Comparison of ENCODE assay signal across 1 cellular context in the genomic region with DNA sequence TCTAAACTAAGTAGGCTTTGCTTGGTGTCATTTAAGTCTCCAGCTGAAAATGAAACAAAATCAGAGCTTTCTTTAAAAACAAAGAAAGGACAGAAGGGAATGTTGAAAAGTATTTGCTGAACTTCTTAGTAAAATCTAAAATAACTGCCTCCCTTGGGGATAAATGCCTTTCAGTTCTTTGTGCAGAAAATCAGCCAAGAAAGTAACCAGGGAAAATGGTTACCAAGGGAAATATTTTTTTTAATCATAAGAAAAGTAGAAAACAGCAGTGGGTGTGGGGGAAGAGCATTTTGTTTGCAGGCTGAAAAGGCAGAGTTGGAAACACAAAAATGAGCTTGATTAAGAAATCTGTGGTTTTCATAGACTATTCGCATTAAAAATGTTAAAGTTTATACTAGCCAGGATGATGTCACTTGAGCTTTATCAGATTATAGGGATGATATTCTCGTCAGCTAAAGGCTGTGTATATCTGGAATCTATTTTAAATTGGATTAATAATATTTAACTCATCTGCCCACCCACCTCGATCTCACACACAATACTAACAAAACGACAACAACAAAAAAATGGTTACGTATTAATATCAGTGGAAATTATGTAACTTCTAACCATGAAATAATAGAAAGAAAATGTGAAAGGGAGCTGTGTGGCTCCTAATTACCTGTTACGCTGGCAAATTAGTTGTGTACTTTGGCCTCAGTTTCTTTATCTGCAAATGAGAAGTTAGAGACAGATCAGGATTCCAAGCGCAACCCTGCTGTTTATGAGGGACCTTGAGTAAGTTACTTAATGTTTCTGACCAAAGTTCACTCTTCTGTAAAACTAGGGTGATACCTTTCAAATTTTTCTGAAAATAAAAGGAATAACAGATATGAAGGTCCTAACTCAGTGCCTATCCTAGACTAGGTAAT.
A peak's percentile ranks its signal among the peaks of the same experiment; 100 is the strongest.
TF ChIP-seq lines count a peak whose summit lies in the region.

TSS of gene ECM2 (minus strand) at position 51 of the 911 bp plus-strand sequence. CDS start 13,124 bp downstream, outside the sequence.

TF ChIP-seq in liver, 16 proteins besides CTCF, POLR2A, EP300 and RAD21:
- TF ChIP-seq TAF1 (conservative IDR thresholded peaks at IDR 0.05) (peak; percentile 67), ATF3 (IDR thresholded peaks at IDR 0.05) (no peak), JUND (IDR thresholded peaks at IDR 0.05) (peak in 1 of 2 donors; percentile 28), YY1 (IDR thresholded peaks at IDR 0.05) (peak; percentile 68), SP1 (IDR thresholded peaks at IDR 0.05) (peak; percentile 14), MAX (IDR thresholded peaks at IDR 0.05) (no peak), FOXA2 (IDR thresholded peaks at IDR 0.05) (peak; percentile 56), EGR1 (IDR thresholded peaks at IDR 0.05; ENCODE audit: low read depth in 2 of 2) (no peak), HNF4G (IDR thresholded peaks at IDR 0.05) (peak; percentile 25), HNF4A (conservative IDR thresholded peaks at IDR 0.05) (peak; percentile 66 to 80), RXRA (IDR thresholded peaks at IDR 0.05) (peak in 1 of 2 donors; percentile 26), FOXA1 (IDR thresholded peaks at IDR 0.05) (no peak), NR2F2 (IDR thresholded peaks at IDR 0.05) (no peak), REST (IDR thresholded peaks at IDR 0.05) (no peak)
- TF ChIP-seq, protein P1, sequence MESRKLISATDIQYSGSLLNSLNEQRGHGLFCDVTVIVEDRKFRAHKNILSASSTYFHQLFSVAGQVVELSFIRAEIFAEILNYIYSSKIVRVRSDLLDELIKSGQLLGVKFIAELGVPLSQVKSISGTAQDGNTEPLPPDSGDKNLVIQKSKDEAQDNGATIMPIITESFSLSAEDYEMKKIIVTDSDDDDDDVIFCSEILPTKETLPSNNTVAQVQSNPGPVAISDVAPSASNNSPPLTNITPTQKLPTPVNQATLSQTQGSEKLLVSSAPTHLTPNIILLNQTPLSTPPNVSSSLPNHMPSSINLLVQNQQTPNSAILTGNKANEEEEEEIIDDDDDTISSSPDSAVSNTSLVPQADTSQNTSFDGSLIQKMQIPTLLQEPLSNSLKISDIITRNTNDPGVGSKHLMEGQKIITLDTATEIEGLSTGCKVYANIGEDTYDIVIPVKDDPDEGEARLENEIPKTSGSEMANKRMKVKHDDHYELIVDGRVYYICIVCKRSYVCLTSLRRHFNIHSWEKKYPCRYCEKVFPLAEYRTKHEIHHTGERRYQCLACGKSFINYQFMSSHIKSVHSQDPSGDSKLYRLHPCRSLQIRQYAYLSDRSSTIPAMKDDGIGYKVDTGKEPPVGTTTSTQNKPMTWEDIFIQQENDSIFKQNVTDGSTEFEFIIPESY (IDR thresholded peaks at IDR 0.05): peak; percentile 10
